8 cellular contexts compared by ENCODE assay signal in the genomic region with DNA sequence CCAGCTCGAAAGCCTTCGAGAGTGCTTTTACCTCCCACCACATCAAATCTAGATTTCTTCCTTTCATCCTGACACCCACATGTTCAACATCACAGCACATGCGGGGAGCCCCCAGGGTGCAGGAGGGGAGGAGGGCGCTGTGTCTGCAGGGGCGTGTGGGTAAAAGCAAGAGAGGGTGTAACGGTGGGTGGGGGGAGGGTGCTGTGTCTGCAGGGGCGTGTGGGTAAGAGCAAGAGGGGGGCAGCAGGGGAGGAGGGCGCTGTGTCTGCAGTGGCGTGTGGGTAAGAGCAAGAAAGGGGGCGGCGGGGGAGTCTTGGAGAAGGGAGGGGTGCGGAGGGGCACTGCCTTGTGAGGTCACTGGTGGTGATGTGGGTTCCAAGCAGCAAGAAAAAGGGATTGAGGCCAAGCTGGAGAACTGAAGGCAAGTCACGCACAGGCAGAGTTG. TPM values are rescaled to one million over a fixed set of nuclear protein-coding genes. Genes with fewer than 3 reads are reported as not detected.
DNase-seq lines count a peak whose midpoint lies in the region; ATAC-seq and TF ChIP-seq lines count a peak whose summit lies in the region.

No MANE protein-coding gene starts in this region.

- CTCF ChIA-PET in Calu3 (lab: Charles Lee), result interaction anchor here (0.6 kb wide), 1 partner anchor 215 kb away, joined by 7 read pairs; no protein-coding TSS in a partner anchor

- H3K27me3 Mint-ChIP-seq in activated T-helper 17 cell treated with anti-CD3 and anti-CD28 coated beads, Interleukin-2, amount 50 U/mL, for 72 hours, result no peaks in the 10 kb centered on the region
- H3K27me3 Mint-ChIP-seq in CD14-positive monocyte (ENCODE audit: low read depth in 3 of 3), result peaks cover 0 to 3% (median 1%) of the 10 kb centered on the region in 3 donors
- no peaks in the 10 kb centered on the region for H3K27me3 Mint-ChIP-seq in Calu3 (ENCODE audit: unreplicated experiment)

- peak; percentile 74 for ATAC-seq in activated T-helper 17 cell treated with anti-CD3 and anti-CD28 coated beads, Interleukin-2, amount 50 U/mL, for 72 hours (replicated peaks)
- no peak for ATAC-seq in HG02970 (IDR thresholded peaks at IDR 0.05; ENCODE audit: low FRiP score, unreplicated experiment)

- H3K36me3 Mint-ChIP-seq in activated T-helper 17 cell treated with anti-CD3 and anti-CD28 coated beads, Interleukin-2, amount 50 U/mL, for 72 hours (ENCODE audit: low read depth), result no peaks in the 10 kb centered on the region
- peaks cover 13 to 43% of the 10 kb centered on the region in 2 donors for H3K36me3 Mint-ChIP-seq in CD14-positive monocyte
- H3K36me3 Mint-ChIP-seq in Calu3 (ENCODE audit: insufficient read depth, unreplicated experiment), result no peaks in the 10 kb centered on the region

- H3K27ac Mint-ChIP-seq in activated T-helper 17 cell treated with anti-CD3 and anti-CD28 coated beads, Interleukin-2, amount 50 U/mL, for 72 hours, result no peak overlapping the region
- no peak overlapping the region for H3K27ac Mint-ChIP-seq in CD14-positive monocyte
- no peak overlapping the region for H3K27ac Mint-ChIP-seq in Calu3 (ENCODE audit: unreplicated experiment)

- TF ChIP-seq CTCF in CD14-positive monocyte (IDR thresholded peaks at IDR 0.05) (no peak), Calu3 (IDR thresholded peaks at IDR 0.05; ENCODE audit: unreplicated experiment) (no peak)

- peaks cover 3% of the 10 kb centered on the region for H3K36me3 ChIP-seq in iPS-15b (ENCODE audit: control insufficient read depth, insufficient read depth, low read length)

- H3K9me3 ChIP-seq in iPS-15b (ENCODE audit: control insufficient read depth, insufficient read depth, low read length), result no peaks in the 10 kb centered on the region

- H3K27me3 ChIP-seq in iPS-15b (ENCODE audit: control insufficient read depth, insufficient read depth, low read length), result no peaks in the 10 kb centered on the region

- intact Hi-C loops in CD14-positive monocyte (cut with micrococcal nuclease), result no loop called here
- intact Hi-C loops in Calu3 (cut with micrococcal nuclease; ENCODE audit: unreplicated experiment), result no loop called here

- H3K4me3 ChIP-seq in iPS-15b (ENCODE audit: low read depth, low read length), result no peak overlapping the region

- no peaks in the 10 kb centered on the region for H3K9me3 Mint-ChIP-seq in activated T-helper 17 cell treated with anti-CD3 and anti-CD28 coated beads, Interleukin-2, amount 50 U/mL, for 72 hours
- H3K9me3 Mint-ChIP-seq in CD14-positive monocyte (peaks cover 0 to 4% (median 0%) of the 10 kb centered on the region in 7 donors), Calu3 (ENCODE audit: low read depth, unreplicated experiment) (no peaks in the 10 kb centered on the region)

- H3K4me3 Mint-ChIP-seq in activated T-helper 17 cell treated with anti-CD3 and anti-CD28 coated beads, Interleukin-2, amount 50 U/mL, for 72 hours, result peak overlapping the region; percentile 51
- H3K4me3 Mint-ChIP-seq in CD14-positive monocyte (no peak overlapping the region), Calu3 (ENCODE audit: low read depth, unreplicated experiment) (no peak overlapping the region)

- peak overlapping the region; percentile 8 for H3K9ac ChIP-seq in iPS-15b (ENCODE audit: low read depth, low read length)

- BruUV-seq in Calu3 (replicated peaks; lab: Mats Ljungman, UMichigan), result no TSS peak

- peaks cover 3% of the 10 kb centered on the region for H3K4me1 ChIP-seq in iPS-15b (ENCODE audit: control insufficient read depth, insufficient read depth, low read length)

- H3K4me1 Mint-ChIP-seq in activated T-helper 17 cell treated with anti-CD3 and anti-CD28 coated beads, Interleukin-2, amount 50 U/mL, for 72 hours, result peaks cover 16% of the 10 kb centered on the region
- H3K4me1 Mint-ChIP-seq in CD14-positive monocyte, result peaks cover 9% of the 10 kb centered on the region
- H3K4me1 Mint-ChIP-seq in Calu3 (ENCODE audit: low read depth, unreplicated experiment), result peaks cover 17% of the 10 kb centered on the region

- DNase-seq in NCI-H2227 treated with DMSO at 0.1 percent for 48 hours (lab: John Stamatoyannopoulos, UW), result peak; percentile 51
- DNase-seq in stimulated activated naive CD4-positive, alpha-beta T cell treated with Interleukin-2 at 50 U/mL for 16 hours (lab: John Stamatoyannopoulos, UW), result peak; percentile 27
- DNase-seq in DMS153 treated with DMSO at 0.1 percent for 48 hours (lab: John Stamatoyannopoulos, UW; ENCODE audit: unreplicated experiment), result no peak
- no peak for DNase-seq in CD14-positive monocyte (ENCODE audit: low spot score)
- DNase-seq in Calu3, result no peak

RNA-seq across cellular contexts. Expression of gene ADCY9, which starts 34.6 kb away (rescaled TPM):
- total RNA-seq in activated T-helper 17 cell treated with anti-CD3 and anti-CD28 coated beads, Interleukin-2, amount 50 U/mL, for 72 hours, result 1 to 10 TPM; 4.1 to 9.4 TPM
- under 1 TPM; 0.44 to 0.67 TPM for polyA plus RNA-seq in CD14-positive monocyte
- total RNA-seq in Calu3 (2022), result 7.1 and 8.2 TPM in 2 replicates

Comparison
In these comparisons a context has a peak if more than half of its experiments do, and no peak if none do; other contexts are left out.
1. DNase-seq: peak in NCI-H2227 treated with DMSO at 0.1 percent for 48 hours (single experiment) and stimulated activated naive CD4-positive, alpha-beta T cell treated with Interleukin-2 at 50 U/mL for 16 hours (single experiment); none in DMS153 treated with DMSO at 0.1 percent for 48 hours (single experiment), CD14-positive monocyte (single experiment) and Calu3 (single experiment).